19 cellular contexts compared by ENCODE assay signal in the genomic region with DNA sequence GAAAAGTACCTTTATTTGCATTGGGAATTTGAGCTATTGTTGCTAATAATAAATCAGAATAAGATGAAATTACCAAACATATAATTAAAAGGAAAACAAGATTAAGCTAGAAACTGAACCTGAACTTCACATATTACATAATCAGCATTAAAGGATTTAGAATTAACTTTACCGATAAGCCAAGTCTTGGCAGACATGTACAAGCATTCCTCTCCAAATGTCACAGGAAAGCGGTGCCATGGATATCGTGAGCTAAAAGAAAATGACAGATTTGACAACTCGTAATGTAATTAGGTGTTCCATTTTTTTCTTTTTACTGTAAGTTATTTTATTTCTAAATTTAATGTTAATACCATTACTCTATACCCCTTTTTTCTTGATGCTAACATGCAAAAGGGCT. TPM values are rescaled to one million over a fixed set of nuclear protein-coding genes. Genes with fewer than 3 reads are reported as not detected.
DNase-seq lines count a peak whose midpoint lies in the region; ATAC-seq lines count a peak whose summit lies in the region.
"Had no signal": no experiment of that assay in that cellular context is flagged by ENCODE, and none has a peak within 500 bp of the region (broad histone marks: within the 10 kb centered on the region; RNA-seq: fewer than 3 reads in every experiment).

No MANE protein-coding gene starts in this region.

- POLR2A ChIA-PET in activated CD4-positive, alpha-beta T cell treated with anti-CD3 and anti-CD28 coated beads for 36 hours (lab: Charles Lee), result no interaction called here

- H3K27me3 Mint-ChIP-seq in activated naive CD8-positive, alpha-beta T cell treated with anti-CD3 and anti-CD28 coated beads, Interleukin-2, amount 50 U/mL, for 24 hours, result no peaks in the 10 kb centered on the region
- H3K27me3 Mint-ChIP-seq in activated CD4-positive, alpha-beta T cell treated with anti-CD3 and anti-CD28 coated beads for 36 hours, result no peaks in the 10 kb centered on the region
- H3K27me3 Mint-ChIP-seq: CD4-positive, alpha-beta memory T cell; CD4-positive, CD25-positive, alpha-beta regulatory T cell; CD8-positive, alpha-beta memory T cell had no signal

- CTCF ChIA-PET in activated CD4-positive, alpha-beta T cell treated with anti-CD3 and anti-CD28 coated beads for 36 hours (lab: Charles Lee), result no interaction called here

- DNase-seq in NCI-H82 (lab: John Stamatoyannopoulos, UW) (peak; percentile 28), NCI-H82 treated with DMSO at 0.1 percent for 48 hours (lab: John Stamatoyannopoulos, UW; ENCODE audit: unreplicated experiment) (peak; percentile 26), putamen (ENCODE audit: low spot score) (peak; percentile 41), G401 (ENCODE audit: low spot score) (no peak)
- no peak for DNase-seq in activated naive CD8-positive, alpha-beta T cell treated with anti-CD3 and anti-CD28 coated beads, Interleukin-2, amount 50 U/mL, for 24 hours
- no peak for DNase-seq in activated CD4-positive, alpha-beta T cell treated with anti-CD3 and anti-CD28 coated beads for 36 hours
- DNase-seq: 8988T; ACHN; BE2C; C1 segment of cervical spinal cord; CD4-positive, alpha-beta memory T cell; CD4-positive, CD25-positive, alpha-beta regulatory T cell; CD8-positive, alpha-beta memory T cell; COR-L47; DMS79 treated with DMSO at 0.1 percent for 48 hours; GDM1 had no signal

- ATAC-seq in activated naive CD8-positive, alpha-beta T cell treated with anti-CD3 and anti-CD28 coated beads, Interleukin-2, amount 50 U/mL, for 24 hours, result no peak
- no peak for ATAC-seq in activated CD4-positive, alpha-beta T cell treated with anti-CD3 and anti-CD28 coated beads for 36 hours
- ATAC-seq: GM12878 had no signal

- intact Hi-C loops in activated CD4-positive, alpha-beta T cell treated with anti-CD3 and anti-CD28 coated beads for 36 hours (cut with DNase I, micrococcal nuclease), result no loop called here

- H3K9me3 Mint-ChIP-seq in activated naive CD8-positive, alpha-beta T cell treated with anti-CD3 and anti-CD28 coated beads, Interleukin-2, amount 50 U/mL, for 24 hours, result no peaks in the 10 kb centered on the region
- no peaks in the 10 kb centered on the region for H3K9me3 Mint-ChIP-seq in activated CD4-positive, alpha-beta T cell treated with anti-CD3 and anti-CD28 coated beads for 36 hours (ENCODE audit: low read depth)
- H3K9me3 Mint-ChIP-seq: CD14-positive monocyte; CD4-positive, alpha-beta memory T cell; CD4-positive, CD25-positive, alpha-beta regulatory T cell; CD8-positive, alpha-beta memory T cell had no signal

- H3K4me3 Mint-ChIP-seq in activated naive CD8-positive, alpha-beta T cell treated with anti-CD3 and anti-CD28 coated beads, Interleukin-2, amount 50 U/mL, for 24 hours, result no peak overlapping the region
- no peak overlapping the region for H3K4me3 Mint-ChIP-seq in activated CD4-positive, alpha-beta T cell treated with anti-CD3 and anti-CD28 coated beads for 36 hours
- H3K4me3 Mint-ChIP-seq: CD14-positive monocyte; CD4-positive, alpha-beta memory T cell; CD4-positive, CD25-positive, alpha-beta regulatory T cell; CD8-positive, alpha-beta memory T cell had no signal

- in situ Hi-C loops in G401 (cut with HindIII; ENCODE audit: low sequenced_read_pairs), result no loop called here

- peaks cover 46% of the 10 kb centered on the region for H3K36me3 Mint-ChIP-seq in activated naive CD8-positive, alpha-beta T cell treated with anti-CD3 and anti-CD28 coated beads, Interleukin-2, amount 50 U/mL, for 24 hours (ENCODE audit: low read depth)
- peaks cover 53% of the 10 kb centered on the region for H3K36me3 Mint-ChIP-seq in activated CD4-positive, alpha-beta T cell treated with anti-CD3 and anti-CD28 coated beads for 36 hours (ENCODE audit: low read depth)

- H3K4me1 Mint-ChIP-seq in activated naive CD8-positive, alpha-beta T cell treated with anti-CD3 and anti-CD28 coated beads, Interleukin-2, amount 50 U/mL, for 24 hours, result no peaks in the 10 kb centered on the region
- H3K4me1 Mint-ChIP-seq in activated CD4-positive, alpha-beta T cell treated with anti-CD3 and anti-CD28 coated beads for 36 hours, result no peaks in the 10 kb centered on the region
- H3K4me1 Mint-ChIP-seq: CD4-positive, alpha-beta memory T cell; CD8-positive, alpha-beta memory T cell had no signal

- H3K27ac Mint-ChIP-seq in activated naive CD8-positive, alpha-beta T cell treated with anti-CD3 and anti-CD28 coated beads, Interleukin-2, amount 50 U/mL, for 24 hours, result no peak overlapping the region
- no peak overlapping the region for H3K27ac Mint-ChIP-seq in activated CD4-positive, alpha-beta T cell treated with anti-CD3 and anti-CD28 coated beads for 36 hours
- H3K27ac Mint-ChIP-seq: CD14-positive monocyte; CD4-positive, CD25-positive, alpha-beta regulatory T cell had no signal

RNA-seq across cellular contexts. Expression of a gene that starts 51.5 kb away (rescaled TPM):
- not detected in 2 replicates for total RNA-seq in G401 (2014; rRNA removed; shearing (Covaris generic))
- total RNA-seq in activated CD4-positive, alpha-beta T cell treated with anti-CD3 and anti-CD28 coated beads for 36 hours, result 10 to 100 TPM; 49.7 to 65.5 TPM
- total RNA-seq: A673 had no signal

RNA-seq across cellular contexts. Expression of a gene that starts 55.1 kb away (rescaled TPM):
- not detected in 2 replicates for total RNA-seq in G401 (2014; rRNA removed; shearing (Covaris generic))
- under 1 TPM; 0.47 to 0.57 TPM for total RNA-seq in activated CD4-positive, alpha-beta T cell treated with anti-CD3 and anti-CD28 coated beads for 36 hours

Comparison
In these comparisons a context has a peak if more than half of its experiments do, and no peak if none do; other contexts are left out.
1. DNase-seq: peak in NCI-H82 (single experiment), NCI-H82 treated with DMSO at 0.1 percent for 48 hours (single experiment) and putamen (single experiment); none in G401 (single experiment), activated naive CD8-positive, alpha-beta T cell treated with anti-CD3 and anti-CD28 coated beads, Interleukin-2, amount 50 U/mL, for 24 hours (single experiment) and activated CD4-positive, alpha-beta T cell treated with anti-CD3 and anti-CD28 coated beads for 36 hours (single experiment).
2. RNA of a gene that starts 51.5 kb away (total RNA-seq): 49.7 to 65.5 TPM in activated CD4-positive, alpha-beta T cell treated with anti-CD3 and anti-CD28 coated beads for 36 hours; not detected in G401; every median in the first group is over 10 times any median in the second.